Comparison of ENCODE assay signal across 1 cellular context in the genomic region with DNA sequence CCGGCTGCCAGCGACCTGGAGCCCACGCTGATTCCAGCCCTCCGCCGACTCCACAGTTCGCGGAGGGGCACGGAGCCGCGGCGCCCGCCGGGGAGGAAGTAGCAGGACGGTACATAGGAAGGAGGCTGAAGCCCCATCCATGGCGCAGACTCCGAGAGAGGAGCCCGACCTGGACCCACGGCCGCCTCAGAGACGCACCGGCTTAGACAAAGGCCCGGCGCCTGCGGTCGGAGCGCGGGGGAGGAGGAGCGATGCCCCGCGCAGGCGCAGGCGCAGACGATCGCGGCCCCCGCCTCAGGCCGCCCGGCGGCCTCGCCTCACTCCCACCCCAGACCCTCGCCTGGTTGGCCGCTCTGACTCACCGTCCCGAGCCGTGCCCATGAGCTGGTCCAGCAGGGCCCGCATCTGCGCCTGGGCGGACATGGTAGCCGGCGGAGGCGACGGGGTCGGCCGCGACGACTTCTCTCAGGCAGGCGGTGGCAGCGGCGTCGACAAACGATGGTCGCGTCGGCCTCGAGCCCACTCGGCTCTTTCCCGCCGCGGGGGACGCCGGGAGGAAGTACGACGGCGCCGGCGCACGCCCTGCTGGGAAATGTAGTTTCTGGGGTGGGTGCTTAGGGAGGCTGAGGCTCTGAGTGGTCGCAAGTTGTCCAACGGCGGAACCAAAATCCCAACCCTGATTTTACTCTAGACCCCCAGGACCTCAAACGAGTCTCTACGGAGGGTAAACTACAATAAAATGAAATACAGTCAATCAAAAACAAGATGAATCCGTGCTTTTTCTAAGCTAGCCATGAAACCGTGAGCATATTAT.
A peak's percentile ranks its signal among the peaks of the same experiment; 100 is the strongest.
TF ChIP-seq lines count a peak whose summit lies in the region.

A gene with protein sequence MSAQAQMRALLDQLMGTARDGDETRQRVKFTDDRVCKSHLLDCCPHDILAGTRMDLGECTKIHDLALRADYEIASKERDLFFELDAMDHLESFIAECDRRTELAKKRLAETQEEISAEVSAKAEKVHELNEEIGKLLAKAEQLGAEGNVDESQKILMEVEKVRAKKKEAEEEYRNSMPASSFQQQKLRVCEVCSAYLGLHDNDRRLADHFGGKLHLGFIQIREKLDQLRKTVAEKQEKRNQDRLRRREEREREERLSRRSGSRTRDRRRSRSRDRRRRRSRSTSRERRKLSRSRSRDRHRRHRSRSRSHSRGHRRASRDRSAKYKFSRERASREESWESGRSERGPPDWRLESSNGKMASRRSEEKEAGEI (minus strand): TSS at position 533 of the 814 bp plus-strand sequence. CDS start 110 bp downstream, at position 423.

TF ChIP-seq in K562, 482 proteins besides CTCF, POLR2A, EP300 and RAD21 (continued from another document and continues in another):
- TF ChIP-seq, protein P1, sequence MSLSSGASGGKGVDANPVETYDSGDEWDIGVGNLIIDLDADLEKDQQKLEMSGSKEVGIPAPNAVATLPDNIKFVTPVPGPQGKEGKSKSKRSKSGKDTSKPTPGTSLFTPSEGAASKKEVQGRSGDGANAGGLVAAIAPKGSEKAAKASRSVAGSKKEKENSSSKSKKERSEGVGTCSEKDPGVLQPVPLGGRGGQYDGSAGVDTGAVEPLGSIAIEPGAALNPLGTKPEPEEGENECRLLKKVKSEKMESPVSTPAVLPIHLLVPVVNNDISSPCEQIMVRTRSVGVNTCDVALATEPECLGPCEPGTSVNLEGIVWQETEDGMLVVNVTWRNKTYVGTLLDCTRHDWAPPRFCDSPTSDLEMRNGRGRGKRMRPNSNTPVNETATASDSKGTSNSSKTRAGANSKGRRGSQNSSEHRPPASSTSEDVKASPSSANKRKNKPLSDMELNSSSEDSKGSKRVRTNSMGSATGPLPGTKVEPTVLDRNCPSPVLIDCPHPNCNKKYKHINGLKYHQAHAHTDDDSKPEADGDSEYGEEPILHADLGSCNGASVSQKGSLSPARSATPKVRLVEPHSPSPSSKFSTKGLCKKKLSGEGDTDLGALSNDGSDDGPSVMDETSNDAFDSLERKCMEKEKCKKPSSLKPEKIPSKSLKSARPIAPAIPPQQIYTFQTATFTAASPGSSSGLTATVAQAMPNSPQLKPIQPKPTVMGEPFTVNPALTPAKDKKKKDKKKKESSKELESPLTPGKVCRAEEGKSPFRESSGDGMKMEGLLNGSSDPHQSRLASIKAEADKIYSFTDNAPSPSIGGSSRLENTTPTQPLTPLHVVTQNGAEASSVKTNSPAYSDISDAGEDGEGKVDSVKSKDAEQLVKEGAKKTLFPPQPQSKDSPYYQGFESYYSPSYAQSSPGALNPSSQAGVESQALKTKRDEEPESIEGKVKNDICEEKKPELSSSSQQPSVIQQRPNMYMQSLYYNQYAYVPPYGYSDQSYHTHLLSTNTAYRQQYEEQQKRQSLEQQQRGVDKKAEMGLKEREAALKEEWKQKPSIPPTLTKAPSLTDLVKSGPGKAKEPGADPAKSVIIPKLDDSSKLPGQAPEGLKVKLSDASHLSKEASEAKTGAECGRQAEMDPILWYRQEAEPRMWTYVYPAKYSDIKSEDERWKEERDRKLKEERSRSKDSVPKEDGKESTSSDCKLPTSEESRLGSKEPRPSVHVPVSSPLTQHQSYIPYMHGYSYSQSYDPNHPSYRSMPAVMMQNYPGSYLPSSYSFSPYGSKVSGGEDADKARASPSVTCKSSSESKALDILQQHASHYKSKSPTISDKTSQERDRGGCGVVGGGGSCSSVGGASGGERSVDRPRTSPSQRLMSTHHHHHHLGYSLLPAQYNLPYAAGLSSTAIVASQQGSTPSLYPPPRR (CRISPR knock-in tag; IDR thresholded peaks at IDR 0.05; ENCODE audit: borderline replicate concordance), result no peak; the same call in 1 of the 2 replicates
- TF ChIP-seq, protein P2, sequence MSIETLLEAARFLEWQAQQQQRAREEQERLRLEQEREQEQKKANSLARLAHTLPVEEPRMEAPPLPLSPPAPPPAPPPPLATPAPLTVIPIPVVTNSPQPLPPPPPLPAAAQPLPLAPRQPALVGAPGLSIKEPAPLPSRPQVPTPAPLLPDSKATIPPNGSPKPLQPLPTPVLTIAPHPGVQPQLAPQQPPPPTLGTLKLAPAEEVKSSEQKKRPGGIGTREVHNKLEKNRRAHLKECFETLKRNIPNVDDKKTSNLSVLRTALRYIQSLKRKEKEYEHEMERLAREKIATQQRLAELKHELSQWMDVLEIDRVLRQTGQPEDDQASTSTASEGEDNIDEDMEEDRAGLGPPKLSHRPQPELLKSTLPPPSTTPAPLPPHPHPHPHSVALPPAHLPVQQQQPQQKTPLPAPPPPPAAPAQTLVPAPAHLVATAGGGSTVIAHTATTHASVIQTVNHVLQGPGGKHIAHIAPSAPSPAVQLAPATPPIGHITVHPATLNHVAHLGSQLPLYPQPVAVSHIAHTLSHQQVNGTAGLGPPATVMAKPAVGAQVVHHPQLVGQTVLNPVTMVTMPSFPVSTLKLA (conservative IDR thresholded peaks at IDR 0.05), result peak; percentile 67 to 88; a peak in 3 of 4 replicates
- TF ChIP-seq SAP30 (IDR thresholded peaks at IDR 0.05; ENCODE audit: borderline replicate concordance, insufficient read depth, low read depth, low read length, poor library complexity, severe bottlenecking), result peak; percentile 47
- peak; percentile 59; the same call in 1 of the 2 replicates for TF ChIP-seq TOE1 (IDR thresholded peaks at IDR 0.05; ENCODE audit: borderline replicate concordance)
- TF ChIP-seq TOE1 (CRISPR knock-in tag; IDR thresholded peaks at IDR 0.05; ENCODE audit: borderline replicate concordance, low read depth), result no peak
- no peak for TF ChIP-seq ZBTB8A (IDR thresholded peaks at IDR 0.05; ENCODE audit: partially characterized antibody)
- TF ChIP-seq PHTF2 (CRISPR knock-in tag; IDR thresholded peaks at IDR 0.05), result no peak
- no peak for TF ChIP-seq MEF2D (tag; conservative IDR thresholded peaks at IDR 0.05; ENCODE audit: low read depth)
- no peak for TF ChIP-seq ADNP (tag; IDR thresholded peaks at IDR 0.05)
- TF ChIP-seq, protein P3, sequence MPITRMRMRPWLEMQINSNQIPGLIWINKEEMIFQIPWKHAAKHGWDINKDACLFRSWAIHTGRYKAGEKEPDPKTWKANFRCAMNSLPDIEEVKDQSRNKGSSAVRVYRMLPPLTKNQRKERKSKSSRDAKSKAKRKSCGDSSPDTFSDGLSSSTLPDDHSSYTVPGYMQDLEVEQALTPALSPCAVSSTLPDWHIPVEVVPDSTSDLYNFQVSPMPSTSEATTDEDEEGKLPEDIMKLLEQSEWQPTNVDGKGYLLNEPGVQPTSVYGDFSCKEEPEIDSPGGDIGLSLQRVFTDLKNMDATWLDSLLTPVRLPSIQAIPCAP (CRISPR knock-in tag; IDR thresholded peaks at IDR 0.05; ENCODE audit: borderline replicate concordance), result no peak
- TF ChIP-seq CHCHD3 (CRISPR knock-in tag; IDR thresholded peaks at IDR 0.05), result no peak
- no peak for TF ChIP-seq ZNF311 (CRISPR knock-in tag; IDR thresholded peaks at IDR 0.05)
- TF ChIP-seq, protein P4, sequence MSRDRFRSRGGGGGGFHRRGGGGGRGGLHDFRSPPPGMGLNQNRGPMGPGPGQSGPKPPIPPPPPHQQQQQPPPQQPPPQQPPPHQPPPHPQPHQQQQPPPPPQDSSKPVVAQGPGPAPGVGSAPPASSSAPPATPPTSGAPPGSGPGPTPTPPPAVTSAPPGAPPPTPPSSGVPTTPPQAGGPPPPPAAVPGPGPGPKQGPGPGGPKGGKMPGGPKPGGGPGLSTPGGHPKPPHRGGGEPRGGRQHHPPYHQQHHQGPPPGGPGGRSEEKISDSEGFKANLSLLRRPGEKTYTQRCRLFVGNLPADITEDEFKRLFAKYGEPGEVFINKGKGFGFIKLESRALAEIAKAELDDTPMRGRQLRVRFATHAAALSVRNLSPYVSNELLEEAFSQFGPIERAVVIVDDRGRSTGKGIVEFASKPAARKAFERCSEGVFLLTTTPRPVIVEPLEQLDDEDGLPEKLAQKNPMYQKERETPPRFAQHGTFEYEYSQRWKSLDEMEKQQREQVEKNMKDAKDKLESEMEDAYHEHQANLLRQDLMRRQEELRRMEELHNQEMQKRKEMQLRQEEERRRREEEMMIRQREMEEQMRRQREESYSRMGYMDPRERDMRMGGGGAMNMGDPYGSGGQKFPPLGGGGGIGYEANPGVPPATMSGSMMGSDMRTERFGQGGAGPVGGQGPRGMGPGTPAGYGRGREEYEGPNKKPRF (IDR thresholded peaks at IDR 0.05; ENCODE audit: low read depth, low read length), result no peak
- TF ChIP-seq TAF7 (tag; IDR thresholded peaks at IDR 0.05), result peak; percentile 80
- TF ChIP-seq, protein P5, sequence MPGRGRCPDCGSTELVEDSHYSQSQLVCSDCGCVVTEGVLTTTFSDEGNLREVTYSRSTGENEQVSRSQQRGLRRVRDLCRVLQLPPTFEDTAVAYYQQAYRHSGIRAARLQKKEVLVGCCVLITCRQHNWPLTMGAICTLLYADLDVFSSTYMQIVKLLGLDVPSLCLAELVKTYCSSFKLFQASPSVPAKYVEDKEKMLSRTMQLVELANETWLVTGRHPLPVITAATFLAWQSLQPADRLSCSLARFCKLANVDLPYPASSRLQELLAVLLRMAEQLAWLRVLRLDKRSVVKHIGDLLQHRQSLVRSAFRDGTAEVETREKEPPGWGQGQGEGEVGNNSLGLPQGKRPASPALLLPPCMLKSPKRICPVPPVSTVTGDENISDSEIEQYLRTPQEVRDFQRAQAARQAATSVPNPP (IDR thresholded peaks at IDR 0.05; ENCODE audit: borderline replicate concordance, insufficient read depth, insufficient read length), result no peak
- TF ChIP-seq MTA1 (IDR thresholded peaks at IDR 0.05; ENCODE audit: borderline replicate concordance), result no peak; the same call in 1 of the 2 replicates
- no peak for TF ChIP-seq NUFIP1 (IDR thresholded peaks at IDR 0.05; ENCODE audit: partially characterized antibody)
- TF ChIP-seq NFIC (IDR thresholded peaks at IDR 0.05), result peak; percentile 69
- peak; percentile 97 for TF ChIP-seq GABPA (tag; conservative IDR thresholded peaks at IDR 0.05; ENCODE audit: low read depth)
- no peak for TF ChIP-seq SRSF7 (optimal IDR thresholded peaks at IDR 0.05; ENCODE audit: low read depth, low read length)
- TF ChIP-seq, protein P6, sequence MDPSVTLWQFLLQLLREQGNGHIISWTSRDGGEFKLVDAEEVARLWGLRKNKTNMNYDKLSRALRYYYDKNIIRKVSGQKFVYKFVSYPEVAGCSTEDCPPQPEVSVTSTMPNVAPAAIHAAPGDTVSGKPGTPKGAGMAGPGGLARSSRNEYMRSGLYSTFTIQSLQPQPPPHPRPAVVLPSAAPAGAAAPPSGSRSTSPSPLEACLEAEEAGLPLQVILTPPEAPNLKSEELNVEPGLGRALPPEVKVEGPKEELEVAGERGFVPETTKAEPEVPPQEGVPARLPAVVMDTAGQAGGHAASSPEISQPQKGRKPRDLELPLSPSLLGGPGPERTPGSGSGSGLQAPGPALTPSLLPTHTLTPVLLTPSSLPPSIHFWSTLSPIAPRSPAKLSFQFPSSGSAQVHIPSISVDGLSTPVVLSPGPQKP (CRISPR knock-in tag; IDR thresholded peaks at IDR 0.05), result no peak
- TF ChIP-seq, protein P7, sequence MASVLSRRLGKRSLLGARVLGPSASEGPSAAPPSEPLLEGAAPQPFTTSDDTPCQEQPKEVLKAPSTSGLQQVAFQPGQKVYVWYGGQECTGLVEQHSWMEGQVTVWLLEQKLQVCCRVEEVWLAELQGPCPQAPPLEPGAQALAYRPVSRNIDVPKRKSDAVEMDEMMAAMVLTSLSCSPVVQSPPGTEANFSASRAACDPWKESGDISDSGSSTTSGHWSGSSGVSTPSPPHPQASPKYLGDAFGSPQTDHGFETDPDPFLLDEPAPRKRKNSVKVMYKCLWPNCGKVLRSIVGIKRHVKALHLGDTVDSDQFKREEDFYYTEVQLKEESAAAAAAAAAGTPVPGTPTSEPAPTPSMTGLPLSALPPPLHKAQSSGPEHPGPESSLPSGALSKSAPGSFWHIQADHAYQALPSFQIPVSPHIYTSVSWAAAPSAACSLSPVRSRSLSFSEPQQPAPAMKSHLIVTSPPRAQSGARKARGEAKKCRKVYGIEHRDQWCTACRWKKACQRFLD (CRISPR knock-in tag; IDR thresholded peaks at IDR 0.05), result 0 out of 2 replicates have a peak, but pooled peaks have one; percentile 64
- TF ChIP-seq, protein P8, sequence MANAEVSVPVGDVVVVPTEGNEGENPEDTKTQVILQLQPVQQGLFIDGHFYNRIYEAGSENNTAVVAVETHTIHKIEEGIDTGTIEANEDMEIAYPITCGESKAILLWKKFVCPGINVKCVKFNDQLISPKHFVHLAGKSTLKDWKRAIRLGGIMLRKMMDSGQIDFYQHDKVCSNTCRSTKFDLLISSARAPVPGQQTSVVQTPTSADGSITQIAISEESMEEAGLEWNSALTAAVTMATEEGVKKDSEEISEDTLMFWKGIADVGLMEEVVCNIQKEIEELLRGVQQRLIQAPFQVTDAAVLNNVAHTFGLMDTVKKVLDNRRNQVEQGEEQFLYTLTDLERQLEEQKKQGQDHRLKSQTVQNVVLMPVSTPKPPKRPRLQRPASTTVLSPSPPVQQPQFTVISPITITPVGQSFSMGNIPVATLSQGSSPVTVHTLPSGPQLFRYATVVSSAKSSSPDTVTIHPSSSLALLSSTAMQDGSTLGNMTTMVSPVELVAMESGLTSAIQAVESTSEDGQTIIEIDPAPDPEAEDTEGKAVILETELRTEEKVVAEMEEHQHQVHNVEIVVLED (CRISPR knock-in tag; IDR thresholded peaks at IDR 0.05), result peak; percentile 65
- no peak for TF ChIP-seq NFYB (IDR thresholded peaks at IDR 0.05; ENCODE audit: extremely low read depth, insufficient read length)
- TF ChIP-seq, protein P9, sequence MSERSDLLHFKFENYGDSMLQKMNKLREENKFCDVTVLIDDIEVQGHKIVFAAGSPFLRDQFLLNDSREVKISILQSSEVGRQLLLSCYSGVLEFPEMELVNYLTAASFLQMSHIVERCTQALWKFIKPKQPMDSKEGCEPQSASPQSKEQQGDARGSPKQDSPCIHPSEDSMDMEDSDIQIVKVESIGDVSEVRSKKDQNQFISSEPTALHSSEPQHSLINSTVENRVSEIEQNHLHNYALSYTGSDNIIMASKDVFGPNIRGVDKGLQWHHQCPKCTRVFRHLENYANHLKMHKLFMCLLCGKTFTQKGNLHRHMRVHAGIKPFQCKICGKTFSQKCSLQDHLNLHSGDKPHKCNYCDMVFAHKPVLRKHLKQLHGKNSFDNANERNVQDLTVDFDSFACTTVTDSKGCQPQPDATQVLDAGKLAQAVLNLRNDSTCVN (CRISPR knock-in tag; IDR thresholded peaks at IDR 0.05), result no peak
- TF ChIP-seq, protein P10, sequence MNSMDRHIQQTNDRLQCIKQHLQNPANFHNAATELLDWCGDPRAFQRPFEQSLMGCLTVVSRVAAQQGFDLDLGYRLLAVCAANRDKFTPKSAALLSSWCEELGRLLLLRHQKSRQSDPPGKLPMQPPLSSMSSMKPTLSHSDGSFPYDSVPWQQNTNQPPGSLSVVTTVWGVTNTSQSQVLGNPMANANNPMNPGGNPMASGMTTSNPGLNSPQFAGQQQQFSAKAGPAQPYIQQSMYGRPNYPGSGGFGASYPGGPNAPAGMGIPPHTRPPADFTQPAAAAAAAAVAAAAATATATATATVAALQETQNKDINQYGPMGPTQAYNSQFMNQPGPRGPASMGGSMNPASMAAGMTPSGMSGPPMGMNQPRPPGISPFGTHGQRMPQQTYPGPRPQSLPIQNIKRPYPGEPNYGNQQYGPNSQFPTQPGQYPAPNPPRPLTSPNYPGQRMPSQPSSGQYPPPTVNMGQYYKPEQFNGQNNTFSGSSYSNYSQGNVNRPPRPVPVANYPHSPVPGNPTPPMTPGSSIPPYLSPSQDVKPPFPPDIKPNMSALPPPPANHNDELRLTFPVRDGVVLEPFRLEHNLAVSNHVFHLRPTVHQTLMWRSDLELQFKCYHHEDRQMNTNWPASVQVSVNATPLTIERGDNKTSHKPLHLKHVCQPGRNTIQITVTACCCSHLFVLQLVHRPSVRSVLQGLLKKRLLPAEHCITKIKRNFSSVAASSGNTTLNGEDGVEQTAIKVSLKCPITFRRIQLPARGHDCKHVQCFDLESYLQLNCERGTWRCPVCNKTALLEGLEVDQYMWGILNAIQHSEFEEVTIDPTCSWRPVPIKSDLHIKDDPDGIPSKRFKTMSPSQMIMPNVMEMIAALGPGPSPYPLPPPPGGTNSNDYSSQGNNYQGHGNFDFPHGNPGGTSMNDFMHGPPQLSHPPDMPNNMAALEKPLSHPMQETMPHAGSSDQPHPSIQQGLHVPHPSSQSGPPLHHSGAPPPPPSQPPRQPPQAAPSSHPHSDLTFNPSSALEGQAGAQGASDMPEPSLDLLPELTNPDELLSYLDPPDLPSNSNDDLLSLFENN (IDR thresholded peaks at IDR 0.05; ENCODE audit: low read depth in 2 of 2, low read length in 2 of 2), result no peak
- peak; percentile 59 for TF ChIP-seq SETDB1 (IDR thresholded peaks at IDR 0.05; ENCODE audit: low read length)
- peak; percentile 76; the same call in 1 of the 2 replicates for TF ChIP-seq ZNF583 (CRISPR knock-in tag; IDR thresholded peaks at IDR 0.05)
